ENCODE assay signal across 15 cellular contexts in genomic region chr3:193978446-193978845, GRCh38.
"Had no signal": no experiment of that assay in that cellular context is flagged by ENCODE, and none has a peak within 500 bp of the region (broad histone marks: within the 10 kb centered on the region; RNA-seq: fewer than 3 reads in every experiment).

No MANE protein-coding gene starts in this region.

- H3K4me3 ChIP-seq: lung, mucosa of descending colon had no signal

- H3K27ac Mint-ChIP-seq: activated naive CD4-positive, alpha-beta T cell treated with anti-CD3 and anti-CD28 coated beads, Interleukin-2, amount 50 U/mL, for 24 hours; stimulated activated memory B cell treated with anti-CD40 and anti-IgM and Interleukin-4, amounts not matched to agents 10 μg/mL and 1 μg/mL and 100 μg/mL, for 72 hours; T-helper 2 cell treated with Interferon-gamma antibody and Interleukin-4, amounts not matched to agents 5 μg/mL and 100 μg/mL, for 36 hours; type B pancreatic cell had no signal

- DNase-seq: activated T-cell treated with anti-CD3 and anti-CD28 coated beads, Interleukin-2, amount 50 U/mL, for 1 hour; amniotic stem cell; hippocampal formation; mucosa of descending colon; naive thymus-derived CD8-positive, alpha-beta T cell; posterior cingulate gyrus; right cardiac atrium; substantia nigra had no signal

- ATAC-seq: activated CD4-positive, CD25-positive, alpha-beta regulatory T cell treated with anti-CD3 and anti-CD28 coated beads, Interleukin-2, amount 50 U/mL, for 24 hours; naive thymus-derived CD8-positive, alpha-beta T cell; right cardiac atrium; stimulated activated memory B cell treated with anti-CD40 and anti-IgM and Interleukin-4, amounts not matched to agents 10 μg/mL and 1 μg/mL and 100 μg/mL, for 72 hours had no signal

- H3K36me3 Mint-ChIP-seq: activated naive CD4-positive, alpha-beta T cell treated with anti-CD3 and anti-CD28 coated beads, Interleukin-2, amount 50 U/mL, for 24 hours; brain; naive thymus-derived CD8-positive, alpha-beta T cell; stimulated activated memory B cell treated with anti-CD40 and anti-IgM and Interleukin-4, amounts not matched to agents 10 μg/mL and 1 μg/mL and 100 μg/mL, for 72 hours; type B pancreatic cell had no signal

- H3K4me3 Mint-ChIP-seq: activated naive CD4-positive, alpha-beta T cell treated with anti-CD3 and anti-CD28 coated beads, Interleukin-2, amount 50 U/mL, for 24 hours; brain; naive thymus-derived CD8-positive, alpha-beta T cell; stimulated activated memory B cell treated with anti-CD40 and anti-IgM and Interleukin-4, amounts not matched to agents 10 μg/mL and 1 μg/mL and 100 μg/mL, for 72 hours; T-helper 2 cell treated with Interferon-gamma antibody and Interleukin-4, amounts not matched to agents 5 μg/mL and 100 μg/mL, for 36 hours had no signal

- H3K4me1 Mint-ChIP-seq: activated naive CD4-positive, alpha-beta T cell treated with anti-CD3 and anti-CD28 coated beads, Interleukin-2, amount 50 U/mL, for 24 hours; stimulated activated memory B cell treated with anti-CD40 and anti-IgM and Interleukin-4, amounts not matched to agents 10 μg/mL and 1 μg/mL and 100 μg/mL, for 72 hours had no signal

- H3K27me3 Mint-ChIP-seq: activated naive CD4-positive, alpha-beta T cell treated with anti-CD3 and anti-CD28 coated beads, Interleukin-2, amount 50 U/mL, for 24 hours; type B pancreatic cell had no signal

- H3K9me3 ChIP-seq: mucosa of descending colon had no signal

- H3K9me3 Mint-ChIP-seq: activated naive CD4-positive, alpha-beta T cell treated with anti-CD3 and anti-CD28 coated beads, Interleukin-2, amount 50 U/mL, for 24 hours; stimulated activated memory B cell treated with anti-CD40 and anti-IgM and Interleukin-4, amounts not matched to agents 10 μg/mL and 1 μg/mL and 100 μg/mL, for 72 hours; T-helper 2 cell treated with Interferon-gamma antibody and Interleukin-4, amounts not matched to agents 5 μg/mL and 100 μg/mL, for 36 hours; type B pancreatic cell had no signal
